ENCODE assay signal across 8 cellular contexts in genomic region chr17:56754523-56755208, GRCh38.
DNase-seq lines count a peak whose midpoint lies in the region; ATAC-seq, FAIRE-seq and TF ChIP-seq lines count a peak whose summit lies in the region.

No MANE protein-coding gene starts in this region.

- H3K4me3 ChIP-seq in GM23248 (no peak overlapping the region), MM.1S (ENCODE audit: low read length) (no peak overlapping the region), astrocyte of the spinal cord (ENCODE audit: low read depth, low read length) (no peak overlapping the region)

- TF ChIP-seq CTCF in MM.1S (IDR thresholded peaks at IDR 0.05; ENCODE audit: low read length) = no peak
- no peak for TF ChIP-seq CTCF in astrocyte of the spinal cord (IDR thresholded peaks at IDR 0.05; ENCODE audit: low read depth, low read length)
- TF ChIP-seq CTCF in nephron (IDR thresholded peaks at IDR 0.05; ENCODE audit: unreplicated experiment in 3 of 3) = no peak

- no peaks in the 10 kb centered on the region for H3K9me3 ChIP-seq in GM23248 (ENCODE audit: low read depth)
- H3K9me3 ChIP-seq in MM.1S (replicated peaks; ENCODE audit: insufficient read depth, low read length) = no peaks in the 10 kb centered on the region

- H2AFZ ChIP-seq in GM23248 (peak overlapping the region; percentile 88), MM.1S (ENCODE audit: low read length) (no peak overlapping the region)

- 34 to 37% methylated on average over 8 of the region's 8 CpGs for WGBS in GM23248 (ENCODE audit: low coverage in 1 of 2, low lambda C conversion rate in 2 of 2, missing lambda C conversion rate in 2 of 2), 2 experiments

- DNase-seq in GM23248 (peak; percentile 65), MM.1S (peak; percentile 12), astrocyte of the spinal cord (ENCODE audit: low read depth, low spot score) (peak; percentile 59), GM19239 (ENCODE audit: insufficient read length, low spot score) (no peak), NCI-H2196 treated with DMSO at 0.1 percent for 48 hours (lab: John Stamatoyannopoulos, UW; ENCODE audit: unreplicated experiment) (no peak)

- H3K4me1 Mint-ChIP-seq in nephron = peaks cover 18% of the 10 kb centered on the region

- peak overlapping the region; percentile 42 for H3K4me2 ChIP-seq in GM23248 (ENCODE audit: unreplicated experiment)
- no peak overlapping the region for H3K4me2 ChIP-seq in MM.1S (ENCODE audit: low read depth, low read length)

- H3K27ac Mint-ChIP-seq in nephron = peak overlapping the region; percentile 21 to 74 (median 54)

- H3K36me3 Mint-ChIP-seq in nephron (ENCODE audit: low read depth) = no peaks in the 10 kb centered on the region

- no peak overlapping the region for H3K4me3 Mint-ChIP-seq in nephron

- peaks cover 46% of the 10 kb centered on the region for H3K4me1 ChIP-seq in GM23248 (ENCODE audit: insufficient read depth)
- 0 out of 2 replicates have a peak, but pooled peaks cover 7% of the 10 kb centered on the region for H3K4me1 ChIP-seq in MM.1S (ENCODE audit: low read length)

- in situ Hi-C loops in GM23248 (cut with MboI) (no loop called here), astrocyte of the spinal cord (cut with HindIII; ENCODE audit: low sequenced_read_pairs) (no loop called here)

- no peaks in the 10 kb centered on the region for H3K36me3 ChIP-seq in GM23248 (ENCODE audit: low read depth)
- no peaks in the 10 kb centered on the region for H3K36me3 ChIP-seq in MM.1S (replicated peaks; ENCODE audit: insufficient read depth, low read length)

- H3K27ac ChIP-seq in GM23248 (peak overlapping the region; percentile 85), MM.1S (ENCODE audit: low read length) (no peak overlapping the region)

- H3K9ac ChIP-seq in GM23248 (peak overlapping the region; percentile 63), MM.1S (ENCODE audit: low read length) (no peak overlapping the region)

- H3K27me3 ChIP-seq in GM23248 (replicated peaks; ENCODE audit: insufficient read depth) (no peaks in the 10 kb centered on the region), MM.1S (replicated peaks; ENCODE audit: insufficient read depth, low read length) (no peaks in the 10 kb centered on the region)

- no peaks in the 10 kb centered on the region for H3K9me3 Mint-ChIP-seq in nephron

- peaks cover 37% of the 10 kb centered on the region for H3F3A ChIP-seq in GM23248 (ENCODE audit: insufficient read depth)
- H3F3A ChIP-seq in MM.1S (ENCODE audit: insufficient read depth, low read length) = no peaks in the 10 kb centered on the region

- H3K79me2 ChIP-seq in GM23248 (ENCODE audit: insufficient read depth) = no peaks in the 10 kb centered on the region
- H3K79me2 ChIP-seq in MM.1S (ENCODE audit: low read length) = no peaks in the 10 kb centered on the region

- ATAC-seq in esophagus mucosa (no peak), GM18907 (IDR thresholded peaks at IDR 0.05; ENCODE audit: unreplicated experiment) (no peak)

- H3K9me2 ChIP-seq in GM23248 (ENCODE audit: insufficient read depth) (no peaks in the 10 kb centered on the region), MM.1S (replicated peaks; ENCODE audit: insufficient read depth, low read length) (no peaks in the 10 kb centered on the region)

- no peak for FAIRE-seq in GM19239 (lab: Jason Lieb, UNC)

- H3K27me3 Mint-ChIP-seq in nephron (ENCODE audit: low read depth) = peaks cover 13% of the 10 kb centered on the region

- H4K20me1 ChIP-seq in GM23248 (ENCODE audit: insufficient read depth) (no peaks in the 10 kb centered on the region), MM.1S (ENCODE audit: insufficient read depth, low read length) (no peaks in the 10 kb centered on the region)

Comparison
In these comparisons a context has a peak if more than half of its experiments do, and no peak if none do; other contexts are left out.
1. DNase-seq: peak in GM23248 (single experiment), MM.1S (single experiment) and astrocyte of the spinal cord (single experiment); none in GM19239 (single experiment) and NCI-H2196 treated with DMSO at 0.1 percent for 48 hours (single experiment).